ENCODE assay signal across 8 cellular contexts in genomic region chr5:172765766-172766286, GRCh38. TPM values are rescaled to one million over a fixed set of nuclear protein-coding genes. Genes with fewer than 3 reads are reported as not detected.
DNase-seq lines count a peak whose midpoint lies in the region; ATAC-seq, FAIRE-seq and TF ChIP-seq lines count a peak whose summit lies in the region.

No MANE protein-coding gene starts in this region.

- H3K27ac ChIP-seq in PC-9 (peak overlapping the region; percentile 42), H1 (ENCODE audit: low read depth, low read length) (peak overlapping the region; percentile 70)

- H3K4me2 ChIP-seq in PC-9 (peak overlapping the region; percentile 51), H1 (ENCODE audit: insufficient read depth in 1 of 2, low read depth in 2 of 2, low read length in 2 of 2) (peak overlapping the region; percentile 70 to 97)

- no peak for TF ChIP-seq RAD21 in H1 (IDR thresholded peaks at IDR 0.05 in 1 of 2, conservative IDR thresholded peaks at IDR 0.05 in 1 of 2; ENCODE audit: low read depth in 2 of 2, low read length in 2 of 2)

- no peak for TF ChIP-seq EP300 in H1 (IDR thresholded peaks at IDR 0.05; ENCODE audit: borderline replicate concordance in 1 of 2, low read depth in 2 of 2, low read length in 2 of 2)

- 86% methylated on average over 4 of the region's 4 CpGs; no CpG with 5 or more reads in 1 of the 2 experiments for WGBS in H1 (ENCODE audit: extremely low coverage in 1 of 2, insufficient coverage in 1 of 2, insufficient read length in 1 of 2, insufficient replicate concordance in 2 of 2, low coverage in 1 of 2, low lambda C conversion rate in 2 of 2, missing lambda C conversion rate in 1 of 2), 2 experiments

- TF ChIP-seq CTCF in BE2C (IDR thresholded peaks at IDR 0.05; ENCODE audit: low read depth, low read length) (no peak), PC-9 (conservative IDR thresholded peaks at IDR 0.05) (no peak), H1 (IDR thresholded peaks at IDR 0.05; ENCODE audit: control extremely low read depth in 1 of 3, insufficient read depth in 1 of 3, low read depth in 1 of 3, low read length in 3 of 3) (no peak), natural killer cell (IDR thresholded peaks at IDR 0.05) (no peak)

- peak overlapping the region; percentile 85; the same call in 1 of the 2 replicates for H2BK12ac ChIP-seq in H1 (ENCODE audit: low read depth, low read length)

- no peak overlapping the region for H2BK120ac ChIP-seq in H1 (replicated peaks; ENCODE audit: low read depth, low read length)

- CTCF ChIA-PET in PC-9 (lab: Charles Lee) (interaction anchor here (0.6 kb wide), 2 partner anchors 16 to 34 kb away, joined by 6 to 9 read pairs; no protein-coding TSS in a partner anchor), H1 (lab: Charles Lee; ENCODE audit: partially characterized antibody) (interaction anchor here (1.5 to 2.1 kb wide), 2 partner anchors 43 to 51 kb away, joined by 3 to 13 read pairs; no protein-coding TSS in a partner anchor)

- intact Hi-C loops in PC-9 (cut with micrococcal nuclease; ENCODE audit: unreplicated experiment) (loop anchor here (1.0 to 10.0 kb wide), 5 partner anchors 22 to 289 kb away; partner anchors contain the start of gene CREBRF), natural killer cell (cut with micrococcal nuclease) (loop anchor here (1.0 to 5.0 kb wide), 7 partner anchors 11 to 589 kb away; no protein-coding TSS in a partner anchor)

- POLR2A ChIA-PET in PC-9 (lab: Charles Lee; ENCODE audit: unreplicated experiment) (interaction anchor here (0.6 to 1.4 kb wide), 4 partner anchors 23 to 186 kb away, joined by 5 to 21 read pairs (median 10); no protein-coding TSS in a partner anchor), H1 (lab: Charles Lee; ENCODE audit: partially characterized antibody) (interaction anchor here (1.1 to 1.6 kb wide), 6 partner anchors 12 to 218 kb away, joined by 3 to 6 read pairs (median 4); no protein-coding TSS in a partner anchor)

- H2AK5ac ChIP-seq in H1 (ENCODE audit: low read depth, low read length), result no peak overlapping the region

- 0 out of 2 replicates have a peak overlapping the region, but pooled peaks have one; percentile 10 for H2BK5ac ChIP-seq in H1 (ENCODE audit: low read depth, low read length)

- H3K79me2 ChIP-seq in PC-9 (ENCODE audit: low read depth) (peaks cover 29% of the 10 kb centered on the region), H1 (ENCODE audit: control insufficient read depth in 1 of 2, insufficient read depth in 2 of 2, low read length in 2 of 2) (peaks cover 0 to 14% of the 10 kb centered on the region in 2 experiments; a peak in 2 of 4 replicates)

- H3F3A ChIP-seq in PC-9 (ENCODE audit: insufficient read depth, low read depth), result peaks cover 36% of the 10 kb centered on the region

- H3K9me2 ChIP-seq in PC-9 (ENCODE audit: insufficient read depth), result no peaks in the 10 kb centered on the region

- H2AFZ ChIP-seq in PC-9 (no peak overlapping the region), H1 (ENCODE audit: low read length) (no peak overlapping the region)

- H2BK20ac ChIP-seq in H1 (ENCODE audit: low read length), result no peak overlapping the region

- TF ChIP-seq POLR2A in H1 (IDR thresholded peaks at IDR 0.05; ENCODE audit: control extremely low read depth in 1 of 2, low read depth in 2 of 2, low read length in 2 of 2), result no peak

- H3K23me2 ChIP-seq in H1 (ENCODE audit: low read depth, low read length), result peaks cover 7% of the 10 kb centered on the region

- H3K9me3 ChIP-seq in BE2C (no peaks in the 10 kb centered on the region), PC-9 (ENCODE audit: insufficient read depth, low read depth) (no peaks in the 10 kb centered on the region), H1 (ENCODE audit: insufficient read depth in 2 of 2, low read depth in 1 of 2, low read length in 1 of 2) (no peaks in the 10 kb centered on the region)

- H3K9ac ChIP-seq in H1 (replicated peaks in 1 of 4; ENCODE audit: extremely low read depth in 1 of 4, low read depth in 3 of 4, low read length in 3 of 4), result peak overlapping the region in 2 of 4 experiments; percentile 31 to 50; a peak in 3 of 7 replicates

- H3K27me3 ChIP-seq in BE2C (no peaks in the 10 kb centered on the region), PC-9 (ENCODE audit: insufficient read depth, low read depth) (no peaks in the 10 kb centered on the region), H1 (replicated peaks in 1 of 4; ENCODE audit: control insufficient read depth in 3 of 4, extremely low read depth in 1 of 4, insufficient read depth in 3 of 4, low read length in 3 of 4) (peaks cover 0 to 7% (median 5%) of the 10 kb centered on the region in 4 experiments; a peak in 4 of 7 replicates)

- H3K4me1 ChIP-seq in BE2C, result peaks cover 8% of the 10 kb centered on the region; the same call in 1 of the 2 replicates
- H3K4me1 ChIP-seq in PC-9 (replicated peaks; ENCODE audit: insufficient read depth), result peaks cover 31% of the 10 kb centered on the region
- peaks cover 3 to 20% (median 10%) of the 10 kb centered on the region in 4 experiments; a peak in 6 of 7 replicates for H3K4me1 ChIP-seq in H1 (replicated peaks in 1 of 4; ENCODE audit: control insufficient read depth in 3 of 4, insufficient read depth in 4 of 4, low read length in 3 of 4)

- H3K4me3 ChIP-seq in BE2C (ENCODE audit: low read depth, low read length), result peak overlapping the region; percentile 60
- no peak overlapping the region for H3K4me3 ChIP-seq in PC-9
- H3K4me3 ChIP-seq in H1 (ENCODE audit: extremely low read depth in 1 of 4, insufficient read depth in 2 of 4, low read depth in 3 of 4, low read length in 4 of 4), result peak overlapping the region in 2 of 4 experiments; percentile 21 to 56; a peak in 4 of 8 replicates

- H4K91ac ChIP-seq in H1 (replicated peaks; ENCODE audit: insufficient read length, low read length), result no peak overlapping the region

- no peak for FAIRE-seq in H1 (lab: Jason Lieb, UNC)

- no peaks in the 10 kb centered on the region for H3K27me3 Mint-ChIP-seq in natural killer cell (ENCODE audit: low read depth in 2 of 2)

- H3K27ac Mint-ChIP-seq in natural killer cell, result peak overlapping the region; percentile 98 to 99

- peaks cover 29% of the 10 kb centered on the region for H4K20me1 ChIP-seq in PC-9 (ENCODE audit: insufficient read depth)
- H4K20me1 ChIP-seq in H1 (replicated peaks in 1 of 2; ENCODE audit: control insufficient read depth in 1 of 2, insufficient read depth in 2 of 2, low read length in 2 of 2), result peaks cover 2 to 14% of the 10 kb centered on the region in 2 experiments

- no peak overlapping the region for H3K4ac ChIP-seq in H1 (replicated peaks; ENCODE audit: insufficient read length, low read depth, low read length)

- peak overlapping the region; percentile 90 for H3K4me3 Mint-ChIP-seq in natural killer cell

- H3K18ac ChIP-seq in H1 (ENCODE audit: extremely low read depth, low read length), result no peak overlapping the region

- no peaks in the 10 kb centered on the region for H3K9me3 Mint-ChIP-seq in natural killer cell

- H3K14ac ChIP-seq in H1 (ENCODE audit: insufficient read length), result no peak overlapping the region

- H3K56ac ChIP-seq in H1 (replicated peaks; ENCODE audit: insufficient read length, low read depth, low read length), result no peak overlapping the region

- ATAC-seq in natural killer cell (peak in 2 of 3 donors; percentile 3 to 8), GM21528 (IDR thresholded peaks at IDR 0.05; ENCODE audit: low FRiP score, unreplicated experiment) (no peak), HG02623 (IDR thresholded peaks at IDR 0.05; ENCODE audit: unreplicated experiment) (no peak), HG03280 (IDR thresholded peaks at IDR 0.05; ENCODE audit: unreplicated experiment) (no peak)

- no peak for DNase-seq in BE2C
- DNase-seq in PC-9, result no peak
- no peak for DNase-seq in H1 (ENCODE audit: low read depth in 1 of 2, low spot score in 2 of 2)
- no peak for DNase-seq in natural killer cell
- DNase-seq in NCI-H2029 (lab: John Stamatoyannopoulos, UW), result no peak

- peaks cover 12% of the 10 kb centered on the region for H3K36me3 Mint-ChIP-seq in natural killer cell

- peaks cover 22% of the 10 kb centered on the region for H3K36me3 ChIP-seq in BE2C
- H3K36me3 ChIP-seq in PC-9 (ENCODE audit: low read depth), result peaks cover 25% of the 10 kb centered on the region; the same call in 1 of the 2 replicates
- peaks cover 0 to 15% (median 6%) of the 10 kb centered on the region in 4 experiments; a peak in 4 of 8 replicates for H3K36me3 ChIP-seq in H1 (ENCODE audit: control insufficient read depth in 2 of 4, insufficient read depth in 4 of 4, low read length in 3 of 4)

- H4K5ac ChIP-seq in H1 (ENCODE audit: insufficient read length, low read depth, low read length), result no peak overlapping the region

- H2BK15ac ChIP-seq in H1 (ENCODE audit: low read length), result no peak overlapping the region

- H4K8ac ChIP-seq in H1 (ENCODE audit: extremely low read depth, insufficient read depth, low read length), result no peak overlapping the region

- H3K79me1 ChIP-seq in H1 (ENCODE audit: low read depth, low read length), result no peaks in the 10 kb centered on the region; the same call in 1 of the 2 replicates

- H3K23ac ChIP-seq in H1 (ENCODE audit: insufficient read length), result no peak overlapping the region

- no TSS peak for BruUV-seq in PC-9 (replicated peaks; lab: Mats Ljungman, UMichigan)

- H3K4me1 Mint-ChIP-seq in natural killer cell, result peaks cover 49 to 59% of the 10 kb centered on the region in 2 donors

TF ChIP-seq in H1, 55 proteins besides CTCF, POLR2A, EP300 and RAD21:
- TF ChIP-seq JUN (IDR thresholded peaks at IDR 0.05; ENCODE audit: low read depth, low read length) (no peak), KDM1A (IDR thresholded peaks at IDR 0.05; ENCODE audit: borderline replicate concordance, low read length) (peak; percentile 93)
TF ChIP-seq in H1: peak in this region for 1.

RNA-seq across cellular contexts. Expression of gene DUSP1, which starts 5.2 kb away (rescaled TPM):
- polyA plus RNA-seq in BE2C (2012; ENCODE audit: insufficient read depth, insufficient read length, low read depth), result 19.5 TPM
- total RNA-seq in PC-9 (2021), result 10.3 and 18.4 TPM in 2 replicates
- total RNA-seq in H1 (2021; fragmentation: NEBNext Ultra II Directional; extraction: Animal tissue kit (Norgen Biotek cat#: 25700)), result 6.5 and 8.6 TPM in 2 replicates
- 11.4 and 11.7 TPM in 2 replicates for polyA plus RNA-seq in H1 (2011; rRNA removed)
- 11.3 TPM for polyA plus RNA-seq in H1 (2011; cell fraction: cytosol; rRNA removed)
- polyA plus RNA-seq in H1 (2011; cell fraction: nucleus; rRNA removed), result 15.3 TPM
- polyA plus RNA-seq in H1 (2012, experiment 1 of 2), result 6.9 to 8.1 TPM (median 7.2 TPM) in 4 replicates
- 7.6 TPM for polyA plus RNA-seq in H1 (2012, experiment 2 of 2)
- 3.2 TPM for polyA plus RNA-seq in H1 (2013, experiment 1 of 2)
- polyA plus RNA-seq in H1 (2013, experiment 2 of 2), result 2.9 TPM
- polyA minus RNA-seq in H1 (2011; rRNA and poly(A)+ RNA removed), result 17.6 and 18.7 TPM in 2 replicates
- 10.2 TPM for polyA minus RNA-seq in H1 (2011; cell fraction: cytosol; rRNA and poly(A)+ RNA removed)
- polyA minus RNA-seq in H1 (2011; cell fraction: nucleus; rRNA and poly(A)+ RNA removed), result 47.4 TPM
- total RNA-seq in natural killer cell, result 1,000 to 10,000 TPM; 1,579 to 2,725 (median 2,168) TPM

Comparison
In these comparisons a context has a peak if more than half of its experiments do, and no peak if none do; other contexts are left out.
1. ATAC-seq: peak in natural killer cell (2 of 3); none in GM21528 (single experiment), HG02623 (single experiment) and HG03280 (single experiment).
2. RNA of gene DUSP1, which starts 5.2 kb away (total RNA-seq): 1,579 to 2,725 TPM in natural killer cell; 10.3 to 18.4 TPM in PC-9 and 6.5 to 8.6 TPM in H1; every median in the first group is over 10 times any median in the second.